ENCODE assay signal across 8 cellular contexts in the genomic region with DNA sequence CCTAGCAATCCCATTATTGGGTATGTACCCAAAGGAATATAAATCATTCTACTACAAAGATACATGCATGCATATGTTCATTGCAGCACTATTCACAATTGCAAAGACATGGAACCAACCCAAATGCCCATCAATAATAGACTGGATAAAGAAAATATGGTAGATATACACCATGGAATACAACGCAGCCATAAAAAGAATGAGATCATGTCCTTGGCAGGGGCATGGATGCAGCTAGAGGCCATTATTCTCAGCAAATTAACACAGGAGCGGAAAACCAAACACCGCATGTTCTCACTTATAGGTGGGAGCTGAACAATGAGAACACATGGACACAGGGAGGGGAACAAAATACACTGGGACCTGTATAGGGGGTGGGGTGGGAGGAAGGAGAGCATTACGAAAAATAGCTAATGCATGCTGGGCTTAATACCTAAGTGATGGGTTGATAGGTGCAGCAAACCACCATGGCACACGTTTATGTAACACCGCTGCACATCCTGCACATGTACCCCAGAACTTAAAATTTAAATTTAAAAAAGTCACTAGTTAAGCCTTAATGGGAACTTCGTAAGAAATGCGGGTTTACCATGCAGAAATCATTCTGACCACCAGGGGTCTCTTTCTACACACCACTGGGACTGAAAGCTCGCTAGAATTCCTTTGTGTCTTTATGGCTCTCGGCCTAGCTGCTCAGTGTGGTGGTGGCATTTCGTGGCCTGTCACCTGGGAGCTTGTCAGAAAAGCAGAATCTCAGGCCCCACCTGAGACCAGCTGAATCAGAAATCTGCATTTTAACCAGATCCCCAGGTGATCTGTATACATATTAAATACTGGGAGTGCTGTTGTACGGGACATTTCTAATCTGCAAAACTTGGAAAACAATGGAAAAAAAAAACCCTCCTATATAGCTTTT. TPM values are rescaled to one million over a fixed set of nuclear protein-coding genes. Genes with fewer than 3 reads are reported as not detected.
DNase-seq lines count a peak whose midpoint lies in the region; ATAC-seq and TF ChIP-seq lines count a peak whose summit lies in the region.
"Not testable (repeated sequence)": the region's sequence is repeated elsewhere in the genome, so short reads cannot be mapped to it uniquely, and the experiment has no call there.

No MANE protein-coding gene starts in this region.

- intact Hi-C loops in MCF 10A (cut with micrococcal nuclease) = loop anchor here (1.0 to 5.0 kb wide), 4 partner anchors 59 to 386 kb away; no protein-coding TSS in a partner anchor

- CTCF ChIA-PET in MCF 10A (lab: Yijun Ruan, JAX) = interaction anchor here (0.6 to 6.2 kb wide), 55 partner anchors 8 to 1776 kb away, joined by 3 to 87 read pairs (median 4); a partner anchor contains a TSS

- not testable (repeated sequence) for H3K36me3 ChIP-seq in BE2C

- TF ChIP-seq CTCF in BE2C (IDR thresholded peaks at IDR 0.05; ENCODE audit: low read depth, low read length) (peak; percentile 86), WI38 (IDR thresholded peaks at IDR 0.05; ENCODE audit: low read depth, low read length) (peak; percentile 73), MCF 10A (IDR thresholded peaks at IDR 0.05; ENCODE audit: unreplicated experiment) (peak; percentile 77)

- H3K4me3 ChIP-seq in BE2C (ENCODE audit: low read depth, low read length); WI38 (ENCODE audit: low read depth, low read length): not testable (repeated sequence)

- H3K27ac Mint-ChIP-seq in MCF 10A (ENCODE audit: low read depth, unreplicated experiment); immature natural killer cell: not testable (repeated sequence)

- DNase-seq in BE2C (peak; percentile 61), GM19240 (ENCODE audit: insufficient read length, low spot score) (peak; percentile 21), NCI-H226 (peak; percentile 33), MCF 10A (ENCODE audit: unreplicated experiment) (peak; percentile 84), immature natural killer cell (peak; percentile 22 to 32 (median 31))
- DNase-seq in stimulated activated CD4-positive, alpha-beta T cell treated with anti-CD3 and anti-CD28 coated beads, Interleukin-12 subunit alpha, Interleukin-12 subunit beta, amount 100 ng/mL, for 24 hours (ENCODE audit: low read depth in 2 of 2) = peak; percentile 8 to 32

- peaks cover 16% of the 10 kb centered on the region for H3K4me1 Mint-ChIP-seq in MCF 10A (ENCODE audit: insufficient read depth, unreplicated experiment)
- H3K4me1 Mint-ChIP-seq in immature natural killer cell = not testable (repeated sequence)

- peak; percentile 71 for ATAC-seq in HG03439 (IDR thresholded peaks at IDR 0.05; ENCODE audit: unreplicated experiment)

- POLR2A ChIA-PET in MCF 10A (lab: Yijun Ruan, JAX) = interaction anchor here (0.5 to 3.1 kb wide), 24 partner anchors 8 to 1388 kb away, joined by 3 to 21 read pairs (median 3); a partner anchor contains a TSS

- H3K9me3 ChIP-seq in BE2C = not testable (repeated sequence)

- BruUV-seq in MCF 10A (replicated peaks; lab: Mats Ljungman, UMichigan) = TSS peak; percentile 29

- not testable (repeated sequence) for H3K9me3 Mint-ChIP-seq in MCF 10A (ENCODE audit: unreplicated experiment); immature natural killer cell

- H3K36me3 Mint-ChIP-seq in MCF 10A (ENCODE audit: insufficient read depth, unreplicated experiment); immature natural killer cell: not testable (repeated sequence)

- H3K27me3 ChIP-seq in BE2C = not testable (repeated sequence)

- H3K4me3 Mint-ChIP-seq in MCF 10A (ENCODE audit: unreplicated experiment) = peak overlapping the region; percentile 53
- H3K4me3 Mint-ChIP-seq in immature natural killer cell = not testable (repeated sequence)

- H3K4me1 ChIP-seq in BE2C = not testable (repeated sequence)

- H3K27me3 Mint-ChIP-seq in MCF 10A (ENCODE audit: insufficient read depth, unreplicated experiment); immature natural killer cell (ENCODE audit: low read depth in 3 of 3): not testable (repeated sequence)

RNA-seq across cellular contexts. Expression of a gene that starts 9.5 kb away (rescaled TPM):
- polyA plus RNA-seq in BE2C (2012; ENCODE audit: insufficient read depth, insufficient read length, low read depth) = not detected
- 0.20 and 0.65 TPM in 2 replicates for total RNA-seq in MCF 10A (2022)
- polyA plus RNA-seq in immature natural killer cell = not detected

RNA-seq across cellular contexts. Expression of a gene that starts 39.6 kb away (rescaled TPM):
- 44.6 TPM for polyA plus RNA-seq in BE2C (2012; ENCODE audit: insufficient read depth, insufficient read length, low read depth)
- total RNA-seq in MCF 10A (2022) = 39.9 and 41.8 TPM in 2 replicates
- polyA plus RNA-seq in immature natural killer cell = 10 to 100 TPM; 26.3 to 41.5 (median 33.2) TPM

RNA-seq across cellular contexts. Expression of a gene that starts 53.6 kb away (rescaled TPM):
- polyA plus RNA-seq in BE2C (2012; ENCODE audit: insufficient read depth, insufficient read length, low read depth) = not detected
- total RNA-seq in MCF 10A (2022) = 14.1 and 15.3 TPM in 2 replicates
- polyA plus RNA-seq in immature natural killer cell = 1 to 10 TPM in 1 of 3 donors, under 1 TPM in 1, not detected in 1; 0.61 to 2.3 TPM

Comparison
In these comparisons a context has a peak if more than half of its experiments do, and no peak if none do; other contexts are left out.
1. DNase-seq: peak in every context shown above with its lines; median percentile 84 in MCF 10A; 61 in BE2C; 33 in NCI-H226; 31 in immature natural killer cell; 21 in GM19240; 20 in stimulated activated CD4-positive, alpha-beta T cell treated with anti-CD3 and anti-CD28 coated beads, Interleukin-12 subunit alpha, Interleukin-12 subunit beta, amount 100 ng/mL, for 24 hours.